Comparison of ENCODE assay signal across 8 cellular contexts in the genomic region with DNA sequence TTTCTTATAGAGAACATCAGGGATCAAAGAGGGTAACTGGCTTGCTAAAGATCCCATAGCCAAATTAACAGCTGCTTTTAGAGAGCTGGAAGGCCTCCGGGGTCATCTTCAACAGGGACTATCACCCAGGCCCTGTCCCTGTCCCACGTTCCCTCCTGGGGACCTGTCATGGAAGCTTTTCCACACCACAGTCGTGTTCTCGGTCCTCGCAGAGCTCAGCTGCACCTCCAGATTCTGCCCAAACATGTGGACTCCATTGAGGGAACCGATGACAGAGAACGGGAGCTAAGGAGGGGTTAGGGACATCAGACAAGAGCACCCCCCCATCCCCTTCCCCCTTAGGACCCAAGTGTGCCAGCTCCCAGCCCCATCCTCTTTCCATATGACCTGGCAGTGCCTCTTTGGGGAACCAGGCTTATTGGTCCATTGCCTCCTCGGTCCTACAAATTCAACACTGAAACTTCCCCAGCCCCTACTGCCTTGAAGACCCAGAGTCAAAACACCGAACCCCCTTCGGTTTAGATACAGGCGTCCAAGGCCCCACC. TPM values are rescaled to one million over a fixed set of nuclear protein-coding genes. Genes with fewer than 3 reads are reported as not detected.
DNase-seq lines count a peak whose midpoint lies in the region; ATAC-seq and TF ChIP-seq lines count a peak whose summit lies in the region.

No MANE protein-coding gene starts in this region.

- H3K27ac Mint-ChIP-seq in H9 (peak overlapping the region; percentile 97 to 100 (median 100); a peak in 4 of 7 replicates), glutamatergic neuron (ENCODE audit: unreplicated experiment) (peak overlapping the region; percentile 97)
- peak overlapping the region; percentile 96 for H3K27ac Mint-ChIP-seq in activated CD4-positive, alpha-beta memory T cell treated with anti-CD3 and anti-CD28 coated beads for 36 hours

- H3K4me2 ChIP-seq in H9 (ENCODE audit: insufficient read depth, insufficient read length, low read length) (peak overlapping the region; percentile 84), skeletal muscle satellite cell (ENCODE audit: low read length) (peak overlapping the region; percentile 79)

- no peak overlapping the region for H3T11ph ChIP-seq in H9 (ENCODE audit: low read length)

- peak overlapping the region; percentile 89 for H3K14ac ChIP-seq in H9 (ENCODE audit: insufficient read depth, low read length)

- peak overlapping the region; percentile 63 for H2BK120ac ChIP-seq in H9 (ENCODE audit: low read depth, low read length, poor library complexity, severe bottlenecking)

- no peak overlapping the region for H2AFZ ChIP-seq in H9 (ENCODE audit: low read length)

- H3K36me3 ChIP-seq in skeletal muscle satellite cell (ENCODE audit: insufficient read depth, low read length) = peaks cover 8% of the 10 kb centered on the region

- H2AK5ac ChIP-seq in H9 (ENCODE audit: insufficient read length, low read length) = no peak overlapping the region

- H3K4me1 Mint-ChIP-seq in H9 = peaks cover 18 to 39% of the 10 kb centered on the region in 2 experiments
- H3K4me1 Mint-ChIP-seq in activated CD4-positive, alpha-beta memory T cell treated with anti-CD3 and anti-CD28 coated beads for 36 hours (ENCODE audit: low read depth) = peaks cover 35% of the 10 kb centered on the region
- H3K4me1 Mint-ChIP-seq in glutamatergic neuron (ENCODE audit: low read depth, unreplicated experiment) = peaks cover 6% of the 10 kb centered on the region

- H3K27me3 ChIP-seq in H9 (ENCODE audit: insufficient read depth, low read length) (no peaks in the 10 kb centered on the region), skeletal muscle satellite cell (ENCODE audit: control insufficient read depth, insufficient read depth, low read length) (no peaks in the 10 kb centered on the region)

- H3K36me3 Mint-ChIP-seq in H9 (ENCODE audit: insufficient read depth in 1 of 3, low read depth in 3 of 3) = peaks cover 4 to 9% (median 7%) of the 10 kb centered on the region in 3 experiments; a peak in 5 of 7 replicates
- peaks cover 3% of the 10 kb centered on the region for H3K36me3 Mint-ChIP-seq in activated CD4-positive, alpha-beta memory T cell treated with anti-CD3 and anti-CD28 coated beads for 36 hours
- no peaks in the 10 kb centered on the region for H3K36me3 Mint-ChIP-seq in glutamatergic neuron (ENCODE audit: unreplicated experiment)

- no peak for DNase-seq in H9
- no peak for DNase-seq in activated CD4-positive, alpha-beta memory T cell treated with anti-CD3 and anti-CD28 coated beads for 36 hours
- DNase-seq in glutamatergic neuron = no peak
- no peak for DNase-seq in HEK293T (ENCODE audit: extremely low spot score)
- DNase-seq in NCI-H748 treated with DMSO at 0.1 percent for 48 hours (lab: John Stamatoyannopoulos, UW) = no peak

- ATAC-seq in HG03457 (IDR thresholded peaks at IDR 0.05; ENCODE audit: unreplicated experiment) = no peak
- ATAC-seq in GM21447 (IDR thresholded peaks at IDR 0.05; ENCODE audit: unreplicated experiment) = no peak

- H3K18ac ChIP-seq in H9 (ENCODE audit: insufficient read length, low read depth, low read length) = peak overlapping the region; percentile 79

- H3K27me3 Mint-ChIP-seq in H9 (ENCODE audit: low read depth) (peaks cover 7% of the 10 kb centered on the region), glutamatergic neuron (ENCODE audit: unreplicated experiment) (peaks cover 7% of the 10 kb centered on the region)
- H3K27me3 Mint-ChIP-seq in activated CD4-positive, alpha-beta memory T cell treated with anti-CD3 and anti-CD28 coated beads for 36 hours = no peaks in the 10 kb centered on the region

- H2BK15ac ChIP-seq in H9 (ENCODE audit: low read depth, low read length) = no peak overlapping the region

- no peak overlapping the region for H3K4ac ChIP-seq in H9 (ENCODE audit: low read depth, low read length)

- POLR2A ChIA-PET in activated CD4-positive, alpha-beta memory T cell treated with anti-CD3 and anti-CD28 coated beads for 36 hours (lab: Charles Lee) = interaction anchor here (0.8 to 1.9 kb wide), 4 partner anchors 38 to 172 kb away, joined by 3 to 9 read pairs (median 6); a partner anchor contains a TSS
- POLR2A ChIA-PET in HEK293T (lab: Yijun Ruan, JAX) = interaction anchor here (0.8 to 4.8 kb wide), 9 partner anchors 7 to 95 kb away, joined by 3 to 41 read pairs (median 5); a partner anchor contains a TSS

- H3K23ac ChIP-seq in H9 (ENCODE audit: insufficient read length, low read depth, low read length) = no peak overlapping the region

- peaks cover 13% of the 10 kb centered on the region for H3K23me2 ChIP-seq in H9 (ENCODE audit: insufficient read length, low read depth, low read length, poor library complexity, severe bottlenecking)

- H3K4me1 ChIP-seq in H9 (ENCODE audit: insufficient read depth, low read length) (peaks cover 3% of the 10 kb centered on the region), skeletal muscle satellite cell (ENCODE audit: control insufficient read depth, insufficient read depth, low read length) (peaks cover 27% of the 10 kb centered on the region)

- H4K91ac ChIP-seq in H9 (ENCODE audit: insufficient read length, low read depth, low read length) = peak overlapping the region; percentile 14

- intact Hi-C loops in activated CD4-positive, alpha-beta memory T cell treated with anti-CD3 and anti-CD28 coated beads for 36 hours (cut with micrococcal nuclease) = loop anchor here (5.0 kb wide), 3 partner anchors 115 to 315 kb away; a partner anchor contains a TSS

- H3K9me3 ChIP-seq in H9 (ENCODE audit: control insufficient read depth, low read depth, low read length) (no peaks in the 10 kb centered on the region), skeletal muscle satellite cell (replicated peaks; ENCODE audit: low read length) (no peaks in the 10 kb centered on the region)

- peak overlapping the region; percentile 90 to 96 for H3K4me3 Mint-ChIP-seq in H9
- H3K4me3 Mint-ChIP-seq in activated CD4-positive, alpha-beta memory T cell treated with anti-CD3 and anti-CD28 coated beads for 36 hours = peak overlapping the region; percentile 86
- peak overlapping the region; percentile 93 for H3K4me3 Mint-ChIP-seq in glutamatergic neuron (ENCODE audit: unreplicated experiment)

- CTCF ChIA-PET in activated CD4-positive, alpha-beta memory T cell treated with anti-CD3 and anti-CD28 coated beads for 36 hours (lab: Charles Lee) = interaction anchor here (1.0 to 1.1 kb wide), 2 partner anchors 96 to 169 kb away, joined by 3 to 4 read pairs; no protein-coding TSS in a partner anchor
- CTCF ChIA-PET in HEK293T (lab: Yijun Ruan, JAX) = no interaction called here

- peak overlapping the region; percentile 71 for H3K27ac ChIP-seq in H9 (ENCODE audit: insufficient read length, low read depth, low read length)

- no peak overlapping the region for H2BK20ac ChIP-seq in H9 (ENCODE audit: low read depth, low read length, poor library complexity, severe bottlenecking)

- H4K8ac ChIP-seq in H9 (replicated peaks; ENCODE audit: insufficient read length, low read depth, low read length) = no peak overlapping the region

- H3K56ac ChIP-seq in H9 (ENCODE audit: insufficient read length, low read depth, low read length) = no peak overlapping the region

- H4K5ac ChIP-seq in H9 (ENCODE audit: insufficient read length, low read depth, low read length) = peak overlapping the region; percentile 50

- H2BK5ac ChIP-seq in H9 (ENCODE audit: insufficient read length, low read length) = no peak overlapping the region

- TF ChIP-seq CTCF in H9 (conservative IDR thresholded peaks at IDR 0.05) (no peak), glutamatergic neuron (IDR thresholded peaks at IDR 0.05; ENCODE audit: partially characterized antibody, unreplicated experiment) (no peak)

- WGBS in H9 (ENCODE audit: extremely low coverage, insufficient read length, low lambda C conversion rate) = no CpG with 5 or more reads among the region's 11 CpGs

- no peaks in the 10 kb centered on the region for H3K79me1 ChIP-seq in H9 (ENCODE audit: insufficient read depth, low read depth, low read length, poor library complexity, severe bottlenecking)

- H2BK12ac ChIP-seq in H9 (ENCODE audit: insufficient read length, low read depth, low read length) = peak overlapping the region; percentile 47

- no peaks in the 10 kb centered on the region for H4K20me1 ChIP-seq in H9 (ENCODE audit: control insufficient read depth, insufficient read depth, insufficient read length)

- H3K9me3 Mint-ChIP-seq in H9 (no peaks in the 10 kb centered on the region; a peak in 1 of 5 replicates), glutamatergic neuron (ENCODE audit: unreplicated experiment) (peaks cover 5% of the 10 kb centered on the region)
- no peaks in the 10 kb centered on the region for H3K9me3 Mint-ChIP-seq in activated CD4-positive, alpha-beta memory T cell treated with anti-CD3 and anti-CD28 coated beads for 36 hours

- peak overlapping the region; percentile 73 for H3K4me3 ChIP-seq in skeletal muscle satellite cell (ENCODE audit: low read length)

- peak overlapping the region; percentile 71 for H3K9ac ChIP-seq in H9 (ENCODE audit: extremely low read depth, insufficient read length, low read length)
- peak overlapping the region; percentile 83 for H3K9ac ChIP-seq in skeletal muscle satellite cell (ENCODE audit: low read depth, low read length)

- H3K79me2 ChIP-seq in H9 (ENCODE audit: insufficient read depth, low read length) = no peaks in the 10 kb centered on the region

TF ChIP-seq in HEK293T, 16 proteins besides CTCF, POLR2A, EP300 and RAD21 (continues in another document):
- TF ChIP-seq NFRKB (IDR thresholded peaks at IDR 0.05) (no peak), CTBP1 (IDR thresholded peaks at IDR 0.05; ENCODE audit: borderline replicate concordance) (no peak)

RNA-seq across cellular contexts. Expression of a gene that starts 0.6 kb away (rescaled TPM):
- total RNA-seq in H9 (2021) (25.1 and 29.7 TPM in 2 replicates), glutamatergic neuron (ENCODE audit: unreplicated experiment) (13.6 TPM)
- 10 to 100 TPM; 15.2 to 16.2 TPM for total RNA-seq in activated CD4-positive, alpha-beta memory T cell treated with anti-CD3 and anti-CD28 coated beads for 36 hours
- total RNA-seq in skeletal muscle satellite cell (2012; rRNA removed) = 9.8 and 15.0 TPM in 2 replicates

RNA-seq across cellular contexts. Expression of a gene that starts 5.6 kb away (rescaled TPM):
- total RNA-seq in H9 (2021) (76.7 and 77.5 TPM in 2 replicates), glutamatergic neuron (ENCODE audit: unreplicated experiment) (51.0 TPM)
- 10 to 100 TPM; 45.6 to 50.2 TPM for total RNA-seq in activated CD4-positive, alpha-beta memory T cell treated with anti-CD3 and anti-CD28 coated beads for 36 hours
- total RNA-seq in skeletal muscle satellite cell (2012; rRNA removed) = 9.9 and 11.1 TPM in 2 replicates

RNA-seq across cellular contexts. Expression of a gene that starts 38.4 kb away (rescaled TPM):
- total RNA-seq in H9 (2021) (309 and 317 TPM in 2 replicates), glutamatergic neuron (ENCODE audit: unreplicated experiment) (342 TPM)
- 100 to 1,000 TPM; 105 to 108 TPM for total RNA-seq in activated CD4-positive, alpha-beta memory T cell treated with anti-CD3 and anti-CD28 coated beads for 36 hours
- 31.7 and 36.8 TPM in 2 replicates for total RNA-seq in skeletal muscle satellite cell (2012; rRNA removed)

RNA-seq across cellular contexts. Expression of a gene that starts 45.7 kb away (rescaled TPM):
- total RNA-seq in H9 (2021) (108 and 109 TPM in 2 replicates), glutamatergic neuron (ENCODE audit: unreplicated experiment) (175 TPM)
- total RNA-seq in activated CD4-positive, alpha-beta memory T cell treated with anti-CD3 and anti-CD28 coated beads for 36 hours = 10 to 100 TPM; 86.0 to 88.4 TPM
- total RNA-seq in skeletal muscle satellite cell (2012; rRNA removed) = 113 and 132 TPM in 2 replicates

RNA-seq across cellular contexts. Expression of a gene that starts 49.4 kb away (rescaled TPM):
- total RNA-seq in H9 (2021) (0.28 and 0.37 TPM in 2 replicates), glutamatergic neuron (ENCODE audit: unreplicated experiment) (not detected)
- under 1 TPM; 0.40 to 0.63 TPM for total RNA-seq in activated CD4-positive, alpha-beta memory T cell treated with anti-CD3 and anti-CD28 coated beads for 36 hours
- 1.5 and 1.7 TPM in 2 replicates for total RNA-seq in skeletal muscle satellite cell (2012; rRNA removed)
